In genomic region chr1:33147997-33148314, GRCh38 we compare ENCODE assay signal across 11 cellular contexts. TPM values are rescaled to one million over a fixed set of nuclear protein-coding genes. Genes with fewer than 3 reads are reported as not detected.
DNase-seq lines count a peak whose midpoint lies in the region; ATAC-seq and TF ChIP-seq lines count a peak whose summit lies in the region.
"Had no signal": no experiment of that assay in that cellular context is flagged by ENCODE, and none has a peak within 500 bp of the region (broad histone marks: within the 10 kb centered on the region; RNA-seq: fewer than 3 reads in every experiment).

No MANE protein-coding gene starts in this region.

- TF ChIP-seq CTCF in Calu3 (IDR thresholded peaks at IDR 0.05; ENCODE audit: unreplicated experiment), result no peak
- peak; percentile 59 for TF ChIP-seq CTCF in WI38 (IDR thresholded peaks at IDR 0.05; ENCODE audit: low read depth, low read length)

- no peak overlapping the region for H3K4me3 Mint-ChIP-seq in Calu3 (ENCODE audit: low read depth, unreplicated experiment)
- H3K4me3 Mint-ChIP-seq: activated B cell treated with CpG ODN at 0.5 μM for 24 hours, brain had no signal

- intact Hi-C loops in Calu3 (cut with micrococcal nuclease; ENCODE audit: unreplicated experiment) (no loop called here), cardiac septum (cut with DNase I) (no loop called here)

- H3K27me3 Mint-ChIP-seq in Calu3 (ENCODE audit: unreplicated experiment), result no peaks in the 10 kb centered on the region
- H3K27me3 Mint-ChIP-seq: activated B cell treated with CpG ODN at 0.5 μM for 24 hours, brain had no signal

- no TSS peak for BruUV-seq in Calu3 (replicated peaks; lab: Mats Ljungman, UMichigan)

- peaks cover 11% of the 10 kb centered on the region for H3K36me3 Mint-ChIP-seq in Calu3 (ENCODE audit: insufficient read depth, unreplicated experiment)

- POLR2A ChIA-PET in HEK293T (lab: Yijun Ruan, JAX), result interaction anchor here (1.0 kb wide), 1 partner anchor 21 kb away, joined by 4 read pairs; no protein-coding TSS in a partner anchor

- no peaks in the 10 kb centered on the region for H3K9me3 Mint-ChIP-seq in Calu3 (ENCODE audit: low read depth, unreplicated experiment)
- H3K9me3 Mint-ChIP-seq: activated B cell treated with CpG ODN at 0.5 μM for 24 hours, brain had no signal

- ATAC-seq in left lobe of liver, result peak; percentile 30
- no peak for ATAC-seq in HG02623 (IDR thresholded peaks at IDR 0.05; ENCODE audit: unreplicated experiment)

- peaks cover 32% of the 10 kb centered on the region for H3K4me1 Mint-ChIP-seq in Calu3 (ENCODE audit: low read depth, unreplicated experiment)
- H3K4me1 Mint-ChIP-seq: activated B cell treated with CpG ODN at 0.5 μM for 24 hours had no signal

- DNase-seq in Calu3 (peak; percentile 24), HEK293T (ENCODE audit: extremely low spot score) (peak; percentile 71), left lobe of liver (ENCODE audit: low spot score) (no peak), cardiac septum (ENCODE audit: low spot score) (no peak), UCSD-AML1 (lab: John Stamatoyannopoulos, UW; ENCODE audit: unreplicated experiment) (no peak)
- no peak for DNase-seq in stimulated activated CD4-positive, alpha-beta T cell treated with anti-CD3 and anti-CD28 coated beads, Interleukin-2, amount 100 ng/mL, for 24 hours
- DNase-seq: activated B cell treated with CpG ODN at 0.5 μM for 24 hours, kidney glomerular epithelial cell had no signal

- no peak overlapping the region for H3K27ac Mint-ChIP-seq in Calu3 (ENCODE audit: unreplicated experiment)
- H3K27ac Mint-ChIP-seq: activated B cell treated with CpG ODN at 0.5 μM for 24 hours, brain had no signal

- no peak overlapping the region for H3K4me3 ChIP-seq in WI38 (ENCODE audit: low read depth, low read length)

- CTCF ChIA-PET in Calu3 (lab: Charles Lee), result no interaction called here
- CTCF ChIA-PET in HEK293T (lab: Yijun Ruan, JAX), result interaction anchor here (0.6 to 1.3 kb wide), 4 partner anchors 14 to 21 kb away, joined by 3 to 5 read pairs (median 4); no protein-coding TSS in a partner anchor

TF ChIP-seq in HEK293T, 16 proteins besides CTCF, POLR2A, EP300 and RAD21:
- TF ChIP-seq SP1 (IDR thresholded peaks at IDR 0.05), result no peak
- no peak for TF ChIP-seq BHLHE40 (IDR thresholded peaks at IDR 0.05; ENCODE audit: borderline replicate concordance)
- no peak for TF ChIP-seq ZNF384 (IDR thresholded peaks at IDR 0.05)
- no peak for TF ChIP-seq ELF4 (IDR thresholded peaks at IDR 0.05)
- no peak for TF ChIP-seq FOXA1 (IDR thresholded peaks at IDR 0.05)
- TF ChIP-seq SUZ12 (IDR thresholded peaks at IDR 0.05), result no peak
- no peak for TF ChIP-seq NFRKB (IDR thresholded peaks at IDR 0.05)
- TF ChIP-seq PKNOX1 (IDR thresholded peaks at IDR 0.05), result no peak
- TF ChIP-seq FOXM1 (IDR thresholded peaks at IDR 0.05; ENCODE audit: borderline replicate concordance), result no peak

RNA-seq across cellular contexts. Expression of gene TRIM62, which starts 33.9 kb away (rescaled TPM):
- 6.9 and 8.8 TPM in 2 replicates for total RNA-seq in Calu3 (2022)
- total RNA-seq in left lobe of liver, result 1.4 TPM
- 3.5 TPM for total RNA-seq in cardiac septum

Comparison
In these comparisons a context has a peak if more than half of its experiments do, and no peak if none do; other contexts are left out.
1. DNase-seq: peak in Calu3 (single experiment) and HEK293T (single experiment); none in left lobe of liver (single experiment), stimulated activated CD4-positive, alpha-beta T cell treated with anti-CD3 and anti-CD28 coated beads, Interleukin-2, amount 100 ng/mL, for 24 hours (0 of 2), cardiac septum (single experiment) and UCSD-AML1 (single experiment).